In the genomic region with DNA sequence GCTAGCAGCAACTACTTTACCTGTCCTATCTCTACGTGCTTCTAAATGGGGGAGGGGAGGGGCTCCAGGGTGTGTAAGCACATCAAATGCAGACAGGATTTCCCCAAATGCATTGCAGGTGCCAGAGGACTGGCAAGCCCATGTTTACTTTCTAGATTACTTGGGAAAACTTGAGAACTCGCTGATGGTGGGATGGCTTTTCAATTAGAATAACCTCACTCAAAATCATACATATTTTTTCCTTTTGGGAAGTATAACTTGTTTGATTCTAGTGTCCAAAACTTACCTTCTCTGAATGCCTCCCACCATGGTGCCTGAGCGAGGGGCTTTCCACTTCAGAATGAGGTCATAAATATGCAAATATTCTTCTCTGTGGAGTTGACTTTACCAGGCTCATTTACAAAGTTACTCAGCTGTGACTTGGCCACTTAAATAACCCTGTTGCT, we compare ENCODE assay signal across 11 cellular contexts.
DNase-seq lines count a peak whose midpoint lies in the region; ATAC-seq lines count a peak whose summit lies in the region.
"Had no signal": no experiment of that assay in that cellular context is flagged by ENCODE, and none has a peak within 500 bp of the region (broad histone marks: within the 10 kb centered on the region; RNA-seq: fewer than 3 reads in every experiment).

No MANE protein-coding gene starts in this region.

- ATAC-seq in GM19324 (IDR thresholded peaks at IDR 0.05; ENCODE audit: low FRiP score, unreplicated experiment) (peak; percentile 88), HG02678 (IDR thresholded peaks at IDR 0.05; ENCODE audit: unreplicated experiment) (peak; percentile 95), HG03558 (IDR thresholded peaks at IDR 0.05; ENCODE audit: extremely low read depth, unreplicated experiment) (peak; percentile 88)
- ATAC-seq in activated naive CD4-positive, alpha-beta T cell treated with anti-CD3 and anti-CD28 coated beads, Interleukin-2, amount 50 U/mL, for 72 hours: no peak
- ATAC-seq: K562, mucosa of descending colon had no signal

- no peaks in the 10 kb centered on the region for H3K36me3 Mint-ChIP-seq in activated naive CD4-positive, alpha-beta T cell treated with anti-CD3 and anti-CD28 coated beads, Interleukin-2, amount 50 U/mL, for 72 hours

- no peak overlapping the region for H3K27ac Mint-ChIP-seq in activated naive CD4-positive, alpha-beta T cell treated with anti-CD3 and anti-CD28 coated beads, Interleukin-2, amount 50 U/mL, for 72 hours

- H3K9me3 Mint-ChIP-seq in activated naive CD4-positive, alpha-beta T cell treated with anti-CD3 and anti-CD28 coated beads, Interleukin-2, amount 50 U/mL, for 72 hours: no peaks in the 10 kb centered on the region

- DNase-seq in renal cortical epithelial cell (ENCODE audit: low read depth) (peak; percentile 61), NCI-H524 (lab: John Stamatoyannopoulos, UW) (no peak), nucleus accumbens (lab: John Stamatoyannopoulos, UW) (no peak), NOMO-1 treated with DMSO at 0.1 percent for 48 hours (lab: John Stamatoyannopoulos, UW; ENCODE audit: unreplicated experiment) (no peak)
- no peak for DNase-seq in activated naive CD4-positive, alpha-beta T cell treated with anti-CD3 and anti-CD28 coated beads, Interleukin-2, amount 50 U/mL, for 72 hours (ENCODE audit: low spot score in 2 of 2)
- DNase-seq: activated CD4-positive, CD25-positive, alpha-beta regulatory T cell treated with anti-CD3 and anti-CD28 coated beads, Interleukin-2, amount 50 U/mL, for 72 hours; mucosa of descending colon had no signal

Comparison
In these comparisons a context has a peak if more than half of its experiments do, and no peak if none do; other contexts are left out.
1. ATAC-seq: peak in GM19324 (single experiment), HG02678 (single experiment) and HG03558 (single experiment); none in activated naive CD4-positive, alpha-beta T cell treated with anti-CD3 and anti-CD28 coated beads, Interleukin-2, amount 50 U/mL, for 72 hours (0 of 2).